Comparison of ENCODE assay signal across 30 cellular contexts in the genomic region with DNA sequence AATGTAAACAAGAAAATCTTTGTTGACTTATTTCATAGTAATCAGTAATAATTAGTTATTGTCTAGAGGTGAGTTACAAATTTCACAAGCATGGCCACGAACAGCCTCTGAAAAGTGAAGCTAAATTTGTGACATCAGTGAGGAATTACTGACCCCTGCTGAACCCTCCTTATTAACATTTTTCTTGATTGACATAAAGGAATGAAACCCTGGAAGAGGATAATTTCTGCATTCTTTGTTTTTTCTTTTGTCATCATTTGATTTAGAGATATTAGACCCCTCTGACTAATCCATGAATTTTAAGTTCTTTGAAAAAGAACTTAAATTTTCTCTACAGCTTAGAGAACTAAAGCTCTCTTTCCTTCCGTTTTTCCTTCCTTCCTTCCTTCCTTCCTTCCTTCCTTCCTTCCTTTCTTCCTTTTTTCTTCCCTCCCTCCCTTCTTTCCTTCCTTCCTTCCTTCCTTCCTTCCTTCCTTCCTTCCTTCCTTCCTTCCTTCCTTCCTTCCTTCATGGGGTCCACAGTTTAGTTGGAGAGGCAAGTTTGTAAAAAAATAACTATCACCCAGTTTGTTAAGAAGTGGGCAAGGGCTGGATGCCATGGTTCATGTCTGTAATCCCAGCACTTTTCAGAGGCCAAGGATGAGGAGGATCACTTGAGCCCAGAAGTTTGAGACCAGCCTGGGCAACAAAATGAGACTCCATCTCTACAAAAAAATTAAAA.
"Had no signal": no experiment of that assay in that cellular context is flagged by ENCODE, and none has a peak within 500 bp of the region (broad histone marks: within the 10 kb centered on the region; RNA-seq: fewer than 3 reads in every experiment).

No MANE protein-coding gene starts in this region.

- DNase-seq: hypothalamus; immature natural killer cell; kidney; left colon; left lung; lower lobe of right lung; mammary epithelial cell; mesendoderm; naive B cell; natural killer cell; nucleus accumbens; pancreas; posterior cingulate gyrus; retina; right cardiac atrium; stimulated activated CD4-positive, alpha-beta T cell treated with anti-CD3 and anti-CD28 coated beads, Interleukin-12 subunit alpha, Interleukin-12 subunit beta, amount 100 ng/mL, for 4 hours; stimulated activated CD4-positive, alpha-beta T cell treated with anti-CD3 and anti-CD28 coated beads, Interleukin-15, amount 100 ng/mL, for 24 hours; stimulated activated CD4-positive, alpha-beta T cell treated with anti-CD3 and anti-CD28 coated beads, Interleukin-4, amount 100 ng/mL, for 4 hours; stimulated activated CD8-positive, alpha-beta memory T cell treated with anti-CD3 and anti-CD28 coated beads, Interleukin-4, amount 100 ng/mL, for 48 hours; stimulated activated naive CD4-positive, alpha-beta T cell treated with Interleukin-2 at 50 U/mL for 16 hours; stimulated activated naive CD8-positive, alpha-beta T cell treated with anti-CD3 and anti-CD28 coated beads, Interleukin-15, amount 100 ng/mL, for 72 hours; substantia nigra; uterus had no signal

- H3K27ac Mint-ChIP-seq: immature natural killer cell; mesothelial cell of epicardium; naive B cell; natural killer cell; stimulated activated memory B cell treated with anti-CD40 and anti-IgM and Interleukin-4, amounts not matched to agents 10 μg/mL and 1 μg/mL and 100 μg/mL, for 72 hours; type B pancreatic cell had no signal

- H3K27ac ChIP-seq: left lung, lower lobe of right lung, pancreas, prostate gland, skin epidermis, tibial nerve, uterus had no signal

- H3K9me3 Mint-ChIP-seq: immature natural killer cell; mesothelial cell of epicardium; natural killer cell; neural crest cell; stimulated activated memory B cell treated with anti-CD40 and anti-IgM and Interleukin-4, amounts not matched to agents 10 μg/mL and 1 μg/mL and 100 μg/mL, for 72 hours; stimulated activated naive CD8-positive, alpha-beta T cell treated with anti-CD3 and anti-CD28 coated beads, Interleukin-15, amount 100 ng/mL, for 72 hours; type B pancreatic cell had no signal

- H3K4me1 ChIP-seq: left lung, lower lobe of right lung, pancreas, prostate gland had no signal

- H3K9me3 ChIP-seq: left lung, lower lobe of right lung, pancreas, prostate gland, tibial nerve, uterus had no signal

- H3K4me3 ChIP-seq: left lung, lower lobe of right lung, pancreas, prostate gland, skin epidermis, tibial nerve, uterus had no signal

- H3K36me3 ChIP-seq: left lung, lower lobe of right lung, pancreas, prostate gland, tibial nerve, uterus had no signal

- H3K36me3 Mint-ChIP-seq: immature natural killer cell; mesothelial cell of epicardium; naive B cell; natural killer cell; stimulated activated memory B cell treated with anti-CD40 and anti-IgM and Interleukin-4, amounts not matched to agents 10 μg/mL and 1 μg/mL and 100 μg/mL, for 72 hours; type B pancreatic cell had no signal

- H3K27me3 ChIP-seq: uterus had no signal

- H3K4me3 Mint-ChIP-seq: immature natural killer cell; mesothelial cell of epicardium; naive B cell; natural killer cell; neural crest cell; stimulated activated memory B cell treated with anti-CD40 and anti-IgM and Interleukin-4, amounts not matched to agents 10 μg/mL and 1 μg/mL and 100 μg/mL, for 72 hours; stimulated activated naive CD8-positive, alpha-beta T cell treated with anti-CD3 and anti-CD28 coated beads, Interleukin-15, amount 100 ng/mL, for 72 hours; type B pancreatic cell had no signal
